22 cellular contexts compared by ENCODE assay signal in genomic region chrX:136198010-136198409, GRCh38. TPM values are rescaled to one million over a fixed set of nuclear protein-coding genes. Genes with fewer than 3 reads are reported as not detected.
DNase-seq lines count a peak whose midpoint lies in the region; ATAC-seq and TF ChIP-seq lines count a peak whose summit lies in the region.
"Had no signal": no experiment of that assay in that cellular context is flagged by ENCODE, and none has a peak within 500 bp of the region (broad histone marks: within the 10 kb centered on the region; RNA-seq: fewer than 3 reads in every experiment).

No MANE protein-coding gene starts in this region.

- BruUV-seq in mammary epithelial cell (replicated peaks; lab: Mats Ljungman, UMichigan) = no TSS peak

- H3K4me2 ChIP-seq in neuronal stem cell (ENCODE audit: insufficient read depth, low read length, poor library complexity, severe bottlenecking) (no peak overlapping the region), mammary epithelial cell (ENCODE audit: insufficient read depth, low read depth, low read length) (no peak overlapping the region)

- H3K4me1 ChIP-seq in tibial artery = peaks cover 0 to 66% (median 21%) of the 10 kb centered on the region in 4 donors
- peaks cover 0 to 2% of the 10 kb centered on the region in 2 donors for H3K4me1 ChIP-seq in neuronal stem cell (ENCODE audit: control insufficient read depth in 2 of 2, insufficient read depth in 1 of 2, low read depth in 1 of 2, low read length in 2 of 2)
- H3K4me1 ChIP-seq in mammary epithelial cell (ENCODE audit: insufficient read depth, low read length) = no peaks in the 10 kb centered on the region

- no peaks in the 10 kb centered on the region for H3K36me3 ChIP-seq in tibial artery
- no peaks in the 10 kb centered on the region for H3K36me3 ChIP-seq in neuronal stem cell (replicated peaks in 1 of 2; ENCODE audit: control insufficient read depth in 2 of 2, insufficient read depth in 2 of 2, low read length in 2 of 2)
- no peaks in the 10 kb centered on the region for H3K36me3 ChIP-seq in mammary epithelial cell (ENCODE audit: insufficient read depth, low read length)
- H3K36me3 ChIP-seq: lower lobe of right lung, ovary had no signal

- no peak overlapping the region for H2AK5ac ChIP-seq in neuronal stem cell (ENCODE audit: low read depth, low read length)

- peaks cover 4% of the 10 kb centered on the region for H3K9me3 Mint-ChIP-seq in chondrocyte (ENCODE audit: low read depth)
- H3K9me3 Mint-ChIP-seq in osteocyte (ENCODE audit: unreplicated experiment) = peaks cover 12% of the 10 kb centered on the region
- H3K9me3 Mint-ChIP-seq: activated T-cell treated with anti-CD3 and anti-CD28 coated beads, Interleukin-2, amount 50 U/mL, for 24 hours; CD4-positive, alpha-beta memory T cell had no signal

- DNase-seq in Caki2 (ENCODE audit: low read depth) (peak; percentile 45), chondrocyte (ENCODE audit: low spot score) (no peak), osteocyte (ENCODE audit: extremely low spot score, unreplicated experiment) (no peak), tibial artery (no peak), neuronal stem cell (ENCODE audit: low spot score) (no peak), mammary epithelial cell (no peak)
- DNase-seq: activated CD4-positive, alpha-beta T cell treated with anti-CD3 and anti-CD28 coated beads for 1 hour; activated naive CD4-positive, alpha-beta T cell treated with Interleukin-2 at 50 U/mL for 16 hours; activated T-cell treated with anti-CD3 and anti-CD28 coated beads, Interleukin-2, amount 50 U/mL, for 24 hours; CD4-positive, alpha-beta memory T cell; cerebellar nuclear complex; DMS79; effector CD8-positive, alpha-beta T cell; lower lobe of right lung; MM.1S; NCI-H1694; NCI-H748 treated with DMSO at 0.1 percent for 48 hours; ovary; stimulated activated naive CD4-positive, alpha-beta T cell treated with Interleukin-2 at 50 U/mL for 16 hours had no signal

- no peak overlapping the region for H3K4ac ChIP-seq in neuronal stem cell (ENCODE audit: low read length)

- H3K23ac ChIP-seq in neuronal stem cell (ENCODE audit: low read depth, low read length, poor library complexity) = no peak overlapping the region

- peaks cover 2% of the 10 kb centered on the region for H3K79me1 ChIP-seq in neuronal stem cell (ENCODE audit: low read depth, low read length)

- H3K9me3 ChIP-seq in tibial artery (no peaks in the 10 kb centered on the region), neuronal stem cell (replicated peaks in 1 of 2; ENCODE audit: control insufficient read depth in 2 of 2, insufficient read depth in 1 of 2, low read depth in 1 of 2, low read length in 2 of 2) (no peaks in the 10 kb centered on the region), mammary epithelial cell (replicated peaks; ENCODE audit: insufficient read depth, low read length) (no peaks in the 10 kb centered on the region)
- H3K9me3 ChIP-seq: lower lobe of right lung, ovary had no signal

- H4K91ac ChIP-seq in neuronal stem cell (ENCODE audit: low read depth, low read length, poor library complexity) = no peak overlapping the region

- H3K27ac Mint-ChIP-seq in chondrocyte (ENCODE audit: unreplicated experiment) (peak overlapping the region; percentile 53), osteocyte (ENCODE audit: unreplicated experiment) (peak overlapping the region; percentile 90)
- H3K27ac Mint-ChIP-seq: activated T-cell treated with anti-CD3 and anti-CD28 coated beads, Interleukin-2, amount 50 U/mL, for 24 hours had no signal

- TF ChIP-seq CTCF in chondrocyte (IDR thresholded peaks at IDR 0.05) = no peak
- TF ChIP-seq CTCF in osteocyte (IDR thresholded peaks at IDR 0.05) = no peak
- TF ChIP-seq CTCF in tibial artery (IDR thresholded peaks at IDR 0.05) = no peak
- no peak for TF ChIP-seq CTCF in mammary epithelial cell (conservative IDR thresholded peaks at IDR 0.05 in 1 of 2, IDR thresholded peaks at IDR 0.05 in 1 of 2; ENCODE audit: extremely low read depth in 1 of 2, insufficient read depth in 1 of 2, low read depth in 1 of 2, low read length in 2 of 2)

- H3K27me3 Mint-ChIP-seq in chondrocyte (ENCODE audit: low read depth) (no peaks in the 10 kb centered on the region), osteocyte (ENCODE audit: unreplicated experiment) (no peaks in the 10 kb centered on the region)
- H3K27me3 Mint-ChIP-seq: CD4-positive, alpha-beta memory T cell had no signal

- H4K20me1 ChIP-seq in mammary epithelial cell (ENCODE audit: insufficient read depth, low read length) = no peaks in the 10 kb centered on the region

- no peak overlapping the region for H2BK12ac ChIP-seq in neuronal stem cell (ENCODE audit: low read length)

- H3K27me3 ChIP-seq in tibial artery (no peaks in the 10 kb centered on the region), neuronal stem cell (ENCODE audit: control insufficient read depth in 3 of 3, insufficient read depth in 3 of 3, low read depth in 1 of 3, low read length in 3 of 3) (no peaks in the 10 kb centered on the region), mammary epithelial cell (ENCODE audit: insufficient read depth, low read length) (no peaks in the 10 kb centered on the region)
- H3K27me3 ChIP-seq: ovary had no signal

- no peak overlapping the region for H2BK15ac ChIP-seq in neuronal stem cell (ENCODE audit: low read length)

- in situ Hi-C loops in Caki2 (cut with HindIII; ENCODE audit: low pct_unique_long_range_greater_than_20kb, low sequenced_read_pairs) = no loop called here
- in situ Hi-C loops in mammary epithelial cell (cut with MboI; ENCODE audit: low sequenced_read_pairs in 2 of 2) = no loop called here

- H2BK5ac ChIP-seq in neuronal stem cell (ENCODE audit: low read length) = no peak overlapping the region

- H2AFZ ChIP-seq in neuronal stem cell (ENCODE audit: low read length) (no peak overlapping the region), mammary epithelial cell (ENCODE audit: low read depth, low read length) (no peak overlapping the region)

- intact Hi-C loops in tibial artery (cut with DNase I; ENCODE audit: low total_unique reads) = no loop called here
- intact Hi-C loops in mammary epithelial cell (cut with micrococcal nuclease) = no loop called here

- ATAC-seq in GM21447 (IDR thresholded peaks at IDR 0.05; ENCODE audit: unreplicated experiment) = no peak
- ATAC-seq: esophagus mucosa had no signal

- no peak overlapping the region for H2BK120ac ChIP-seq in neuronal stem cell (ENCODE audit: low read depth, low read length)

- H3K9ac ChIP-seq in neuronal stem cell (ENCODE audit: low read depth, low read length, poor library complexity) (no peak overlapping the region), mammary epithelial cell (ENCODE audit: insufficient read depth, low read length) (no peak overlapping the region)

- H3K79me2 ChIP-seq in mammary epithelial cell (ENCODE audit: insufficient read depth, low read length) = no peaks in the 10 kb centered on the region

- no peak overlapping the region for H3K14ac ChIP-seq in neuronal stem cell (ENCODE audit: low read length)

- H4K8ac ChIP-seq in neuronal stem cell (ENCODE audit: low read depth, low read length) = no peak overlapping the region

- no peak overlapping the region for H3K18ac ChIP-seq in neuronal stem cell (ENCODE audit: low read length)

- CTCF ChIA-PET in mammary epithelial cell (lab: Charles Lee; ENCODE audit: low non-redundant PET) = no interaction called here

- H3K27ac ChIP-seq in tibial artery = peak overlapping the region; percentile 78 to 81
- no peak overlapping the region for H3K27ac ChIP-seq in neuronal stem cell (replicated peaks; ENCODE audit: low read length)
- H3K27ac ChIP-seq in mammary epithelial cell (ENCODE audit: insufficient read depth, low read depth, low read length) = no peak overlapping the region
- H3K27ac ChIP-seq: ovary, skin epidermis had no signal

- H3K4me3 Mint-ChIP-seq in chondrocyte (ENCODE audit: unreplicated experiment) (peak overlapping the region; percentile 20), osteocyte (ENCODE audit: unreplicated experiment) (peak overlapping the region; percentile 61)
- H3K4me3 Mint-ChIP-seq: activated T-cell treated with anti-CD3 and anti-CD28 coated beads, Interleukin-2, amount 50 U/mL, for 24 hours; CD4-positive, alpha-beta memory T cell had no signal

- H3K4me3 ChIP-seq in tibial artery (peak overlapping the region; percentile 48 to 49), neuronal stem cell (ENCODE audit: low read length in 2 of 2) (no peak overlapping the region), mammary epithelial cell (replicated peaks in 1 of 3; ENCODE audit: insufficient read depth in 1 of 3, low read depth in 2 of 3, low read length in 3 of 3) (no peak overlapping the region)
- H3K4me3 ChIP-seq: lower lobe of right lung, ovary, skin epidermis had no signal

- H3K36me3 Mint-ChIP-seq in chondrocyte (ENCODE audit: low read depth) = peaks cover 16% of the 10 kb centered on the region
- peaks cover 26% of the 10 kb centered on the region for H3K36me3 Mint-ChIP-seq in osteocyte (ENCODE audit: unreplicated experiment)
- H3K36me3 Mint-ChIP-seq: CD4-positive, alpha-beta memory T cell had no signal

- H3K4me1 Mint-ChIP-seq in chondrocyte (ENCODE audit: low read depth) (peaks cover 95% of the 10 kb centered on the region), osteocyte (ENCODE audit: unreplicated experiment) (peaks cover 90% of the 10 kb centered on the region)

- dilution Hi-C loops in mammary epithelial cell (cut with HindIII; ENCODE audit: low sequenced_read_pairs) = no loop called here

RNA-seq across cellular contexts. Expression of gene FHL1, which starts 50.7 kb away (rescaled TPM):
- total RNA-seq in Caki2 (2014; rRNA removed; shearing (Covaris generic); ENCODE audit: low replicate concordance) = 72.9 and 95.8 TPM in 2 replicates
- 744 to 1,032 TPM (median 1,007 TPM) in 3 replicates for total RNA-seq in chondrocyte
- 1,613 and 1,725 TPM in 2 replicates for total RNA-seq in osteocyte
- 97.7 TPM for polyA plus RNA-seq in neuronal stem cell (2013, experiment 1 of 2)
- 104 TPM for polyA plus RNA-seq in neuronal stem cell (2013, experiment 2 of 2)
- 10 to 100 TPM in 1 of 2 donors, 1 to 10 TPM in 1; 1.3 to 82.8 TPM for total RNA-seq in mammary epithelial cell
- polyA plus RNA-seq in mammary epithelial cell = 34.5 TPM
- polyA minus RNA-seq in mammary epithelial cell = 31.0 TPM

RNA-seq across cellular contexts. Expression of gene MAP7D3, which starts 53.2 kb away (rescaled TPM):
- total RNA-seq in Caki2 (2014; rRNA removed; shearing (Covaris generic); ENCODE audit: low replicate concordance) = 2.1 and 5.6 TPM in 2 replicates
- total RNA-seq in chondrocyte = 48.2 to 52.7 TPM (median 50.8 TPM) in 3 replicates
- 84.7 and 87.4 TPM in 2 replicates for total RNA-seq in osteocyte
- polyA plus RNA-seq in neuronal stem cell (2013, experiment 1 of 2) = 26.6 TPM
- 31.4 TPM for polyA plus RNA-seq in neuronal stem cell (2013, experiment 2 of 2)
- 10 to 100 TPM; 11.7 to 14.6 TPM for total RNA-seq in mammary epithelial cell
- 8.1 TPM for polyA plus RNA-seq in mammary epithelial cell
- polyA minus RNA-seq in mammary epithelial cell = 20.9 TPM

Comparison
In these comparisons a context has a peak if more than half of its experiments do, and no peak if none do; other contexts are left out.
1. H3K27ac ChIP-seq: peak in tibial artery (2 of 2); none in neuronal stem cell (single experiment) and mammary epithelial cell (single experiment).
2. H3K4me3 ChIP-seq: peak in tibial artery (2 of 2); none in neuronal stem cell (0 of 2) and mammary epithelial cell (0 of 3).